ENCODE assay signal across 24 cellular contexts in the genomic region with DNA sequence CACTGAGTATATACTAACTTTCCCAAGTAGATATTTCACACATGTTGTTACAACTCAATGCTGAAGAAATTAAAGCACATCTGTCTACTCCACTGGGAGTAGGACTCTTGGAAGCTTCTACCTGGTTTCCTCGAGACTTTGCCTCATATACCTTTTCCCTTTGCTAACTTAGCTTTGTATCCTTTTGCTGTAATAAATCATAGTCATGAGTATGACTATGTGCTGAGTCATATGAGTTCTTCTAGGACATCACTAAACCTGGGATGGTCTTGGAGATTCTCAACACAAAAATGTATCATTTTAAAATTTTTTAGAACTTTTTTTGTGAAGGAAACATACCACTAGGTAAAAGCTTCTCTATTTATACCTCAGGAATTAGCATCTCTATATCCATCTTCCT. TPM values are rescaled to one million over a fixed set of nuclear protein-coding genes. Genes with fewer than 3 reads are reported as not detected.
DNase-seq lines count a peak whose midpoint lies in the region; ATAC-seq and TF ChIP-seq lines count a peak whose summit lies in the region.
"Had no signal": no experiment of that assay in that cellular context is flagged by ENCODE, and none has a peak within 500 bp of the region (broad histone marks: within the 10 kb centered on the region; RNA-seq: fewer than 3 reads in every experiment).

No MANE protein-coding gene starts in this region.

- TF ChIP-seq CTCF in MCF 10A (IDR thresholded peaks at IDR 0.05; ENCODE audit: unreplicated experiment) = no peak
- TF ChIP-seq CTCF in breast epithelium (IDR thresholded peaks at IDR 0.05) = no peak
- no peak for TF ChIP-seq CTCF in RWPE2 (IDR thresholded peaks at IDR 0.05; ENCODE audit: poor library complexity, severe bottlenecking)
- no peak for TF ChIP-seq CTCF in fibroblast of lung (conservative IDR thresholded peaks at IDR 0.05 in 1 of 2, IDR thresholded peaks at IDR 0.05 in 1 of 2; ENCODE audit: low read depth in 1 of 2, low read length in 2 of 2)
- TF ChIP-seq CTCF in upper lobe of right lung (IDR thresholded peaks at IDR 0.05) = no peak

- no peak overlapping the region for H3K9ac ChIP-seq in fibroblast of lung (ENCODE audit: insufficient read depth, low read length)

- ATAC-seq in RWPE2 (ENCODE audit: low read depth) (peak; percentile 81), upper lobe of right lung (no peak), HG02981 (IDR thresholded peaks at IDR 0.05; ENCODE audit: unreplicated experiment) (no peak)
- ATAC-seq: lower lobe of right lung had no signal

- peak; percentile 52 for DNase-seq in MCF 10A (ENCODE audit: unreplicated experiment)
- no peak for DNase-seq in breast epithelium (ENCODE audit: low spot score in 2 of 2)
- DNase-seq in RWPE2 (ENCODE audit: low spot score) = no peak
- peak; percentile 15 to 24 for DNase-seq in fibroblast of lung (ENCODE audit: low read depth in 2 of 2)
- no peak for DNase-seq in upper lobe of right lung
- no peak for DNase-seq in DMS53 (lab: John Stamatoyannopoulos, UW)
- no peak for DNase-seq in HuH-7 (ENCODE audit: low spot score)
- DNase-seq: activated CD4-positive, alpha-beta T cell treated with anti-CD3 and anti-CD28 coated beads, Interleukin-2, amount 50 U/mL, for 1 hour; activated CD8-positive, alpha-beta memory T cell treated with anti-CD3 and anti-CD28 coated beads, Interleukin-2, amount 50 U/mL, for 4 hours; BE2C; brain microvascular endothelial cell; cortex of kidney; KBM-7; lower lobe of right lung; NCI-H1930; NCI-H510A treated with DMSO at 0.1 percent for 48 hours; Right ventricle myocardium superior; T-helper 1 cell; trophoblast cell had no signal

- CTCF ChIA-PET in MCF 10A (lab: Yijun Ruan, JAX) = no interaction called here

- TF ChIP-seq POLR2A in breast epithelium (IDR thresholded peaks at IDR 0.05) = no peak

- no peaks in the 10 kb centered on the region for H3K27me3 Mint-ChIP-seq in MCF 10A (ENCODE audit: insufficient read depth, unreplicated experiment)

- no peaks in the 10 kb centered on the region for H3K9me3 Mint-ChIP-seq in MCF 10A (ENCODE audit: unreplicated experiment)

- no peak overlapping the region for H2AFZ ChIP-seq in fibroblast of lung (ENCODE audit: low read length)
- H2AFZ ChIP-seq: hepatocyte had no signal

- no peak overlapping the region for H3K4me3 Mint-ChIP-seq in MCF 10A (ENCODE audit: unreplicated experiment)

- H3K27me3 ChIP-seq in breast epithelium (no peaks in the 10 kb centered on the region), RWPE2 (ENCODE audit: insufficient read depth, poor library complexity, severe bottlenecking) (no peaks in the 10 kb centered on the region), fibroblast of lung (ENCODE audit: control insufficient read depth, insufficient read depth, low read length) (no peaks in the 10 kb centered on the region), upper lobe of right lung (no peaks in the 10 kb centered on the region)
- H3K27me3 ChIP-seq: BE2C, brain microvascular endothelial cell, hepatocyte, neutrophil had no signal

- no peak overlapping the region for H3K27ac Mint-ChIP-seq in MCF 10A (ENCODE audit: low read depth, unreplicated experiment)

- POLR2A ChIA-PET in MCF 10A (lab: Yijun Ruan, JAX) = interaction anchor here (0.7 to 2.3 kb wide), 3 partner anchors 22 to 181 kb away, joined by 3 to 15 read pairs (median 4); partner anchors contain the start of gene ABCA5

- H4K20me1 ChIP-seq in fibroblast of lung (ENCODE audit: control insufficient read depth, extremely low read depth, insufficient read depth, low read length) = no peaks in the 10 kb centered on the region

- H3K4me2 ChIP-seq in fibroblast of lung (ENCODE audit: extremely low read depth, insufficient read depth, low read length) = no peak overlapping the region
- H3K4me2 ChIP-seq: hepatocyte had no signal

- H3K4me1 ChIP-seq in breast epithelium (no peaks in the 10 kb centered on the region), RWPE2 (ENCODE audit: insufficient read depth, poor library complexity, severe bottlenecking) (peaks cover 21% of the 10 kb centered on the region), fibroblast of lung (ENCODE audit: control insufficient read depth, extremely low read depth, insufficient read depth, low read length) (peaks cover 4% of the 10 kb centered on the region), upper lobe of right lung (no peaks in the 10 kb centered on the region)
- H3K4me1 ChIP-seq: BE2C, lower lobe of right lung had no signal

- no peak overlapping the region for H3K27ac ChIP-seq in breast epithelium
- peak overlapping the region; percentile 92 for H3K27ac ChIP-seq in RWPE2 (ENCODE audit: poor library complexity, severe bottlenecking)
- no peak overlapping the region for H3K27ac ChIP-seq in fibroblast of lung (ENCODE audit: insufficient read depth, low read length)
- no peak overlapping the region for H3K27ac ChIP-seq in upper lobe of right lung
- H3K27ac ChIP-seq: 22Rv1, brain microvascular endothelial cell, hepatocyte, HL-60, lower lobe of right lung, neutrophil had no signal

- H3K4me3 ChIP-seq in breast epithelium (no peak overlapping the region), RWPE2 (ENCODE audit: severe bottlenecking) (no peak overlapping the region), fibroblast of lung (replicated peaks in 1 of 4; ENCODE audit: control extremely low read depth in 1 of 4, insufficient read depth in 1 of 4, low read depth in 3 of 4, low read length in 4 of 4) (no peak overlapping the region), upper lobe of right lung (no peak overlapping the region)
- H3K4me3 ChIP-seq: hepatocyte, lower lobe of right lung had no signal

- no peaks in the 10 kb centered on the region for H3K79me2 ChIP-seq in fibroblast of lung (ENCODE audit: control insufficient read depth, insufficient read depth, low read length)
- H3K79me2 ChIP-seq: hepatocyte had no signal

- peaks cover 12% of the 10 kb centered on the region for H3K36me3 Mint-ChIP-seq in MCF 10A (ENCODE audit: insufficient read depth, unreplicated experiment)

- BruUV-seq in MCF 10A (replicated peaks; lab: Mats Ljungman, UMichigan) = no TSS peak

- intact Hi-C loops in MCF 10A (cut with micrococcal nuclease) = no loop called here
- intact Hi-C loops in breast epithelium (cut with DNase I; ENCODE audit: low total_unique reads) = no loop called here
- intact Hi-C loops in upper lobe of right lung (cut with DNase I) = no loop called here

- H3K36me3 ChIP-seq in breast epithelium (peaks cover 14% of the 10 kb centered on the region), RWPE2 (ENCODE audit: low read depth) (peaks cover 35% of the 10 kb centered on the region), fibroblast of lung (ENCODE audit: control insufficient read depth, insufficient read depth, low read length) (no peaks in the 10 kb centered on the region), upper lobe of right lung (peaks cover 27% of the 10 kb centered on the region)
- H3K36me3 ChIP-seq: BE2C, brain microvascular endothelial cell had no signal

- peaks cover 10% of the 10 kb centered on the region for H3K4me1 Mint-ChIP-seq in MCF 10A (ENCODE audit: insufficient read depth, unreplicated experiment)

- H3K9me3 ChIP-seq in breast epithelium = no peaks in the 10 kb centered on the region
- no peaks in the 10 kb centered on the region for H3K9me3 ChIP-seq in RWPE2 (ENCODE audit: severe bottlenecking)
- H3K9me3 ChIP-seq in fibroblast of lung (ENCODE audit: control insufficient read depth, insufficient read depth, low read depth, low read length) = no peaks in the 10 kb centered on the region
- H3K9me3 ChIP-seq in upper lobe of right lung = no peaks in the 10 kb centered on the region
- H3K9me3 ChIP-seq: BE2C, lower lobe of right lung, neutrophil had no signal

RNA-seq across cellular contexts. Expression of gene ABCA5, which starts 39.8 kb away (rescaled TPM):
- total RNA-seq in MCF 10A (2022) (7.6 and 9.6 TPM in 2 replicates), breast epithelium (100 to 1,000 TPM in 1 of 3 donors, 10 to 100 TPM in 2; 88.8 to 152 (median 93.1) TPM), fibroblast of lung (8.5 and 17.5 TPM in 2 replicates), upper lobe of right lung (20.7 TPM)
- polyA plus RNA-seq in fibroblast of lung = 4.1 and 13.1 TPM in 2 replicates
- polyA plus RNA-seq in fibroblast of lung (2012) = 2.1 and 7.9 TPM in 2 replicates
- 0.37 and 0.71 TPM in 2 replicates for polyA minus RNA-seq in fibroblast of lung (ENCODE audit: low replicate concordance)

RNA-seq across cellular contexts. Expression of gene ABCA10, which starts 58.5 kb away (rescaled TPM):
- 18.3 and 24.7 TPM in 2 replicates for total RNA-seq in MCF 10A (2022)
- 10 to 100 TPM; 13.6 to 49.5 (median 16.1) TPM for total RNA-seq in breast epithelium
- 2.6 and 2.8 TPM in 2 replicates for total RNA-seq in fibroblast of lung
- polyA plus RNA-seq in fibroblast of lung = 0.23 and 0.64 TPM in 2 replicates
- 0.10 and 0.14 TPM in 2 replicates for polyA plus RNA-seq in fibroblast of lung (2012)
- polyA minus RNA-seq in fibroblast of lung (ENCODE audit: low replicate concordance) = not detected in 2 replicates
- 9.2 TPM for total RNA-seq in upper lobe of right lung
- polyA plus RNA-seq: hepatocyte had no signal

Comparison
In these comparisons a context has a peak if more than half of its experiments do, and no peak if none do; other contexts are left out.
1. DNase-seq: peak in MCF 10A (single experiment) and fibroblast of lung (2 of 2); none in breast epithelium (0 of 2), RWPE2 (single experiment), upper lobe of right lung (single experiment), DMS53 (single experiment) and HuH-7 (single experiment).